In the genomic region with DNA sequence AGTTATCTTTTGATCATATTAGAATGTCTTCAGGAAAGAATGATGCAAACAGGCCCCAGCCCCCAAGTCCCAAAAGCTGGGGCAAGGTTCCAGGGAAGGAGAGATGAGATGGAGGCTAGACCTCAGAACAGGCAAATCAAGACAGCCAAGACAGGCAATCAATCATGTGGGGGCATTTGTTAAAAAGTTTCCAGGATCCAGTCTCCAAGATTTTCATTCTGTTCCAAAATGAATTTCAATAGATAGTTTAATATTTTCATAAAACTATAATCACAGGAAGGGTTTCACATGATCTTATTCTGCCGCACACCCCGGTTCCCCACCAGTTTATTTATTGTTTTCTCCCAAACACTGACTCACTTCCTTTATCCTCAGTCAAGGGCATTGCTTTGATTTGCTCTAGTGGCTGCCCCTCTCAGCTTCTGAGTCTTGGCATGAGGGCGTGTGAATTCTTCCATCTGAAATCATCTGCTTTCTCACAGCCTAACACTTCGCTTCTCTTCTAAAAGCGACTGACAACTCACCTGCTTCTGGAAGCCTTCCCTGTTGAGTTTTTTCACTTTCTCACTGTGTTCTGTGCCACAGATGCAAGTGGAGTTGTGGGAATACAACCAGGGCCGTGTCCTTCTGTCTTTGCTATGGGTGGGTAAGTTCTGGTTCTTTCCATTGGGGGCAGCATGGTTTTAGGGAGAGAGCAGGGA, we compare ENCODE assay signal across 8 cellular contexts. TPM values are rescaled to one million over a fixed set of nuclear protein-coding genes. Genes with fewer than 3 reads are reported as not detected.
DNase-seq lines count a peak whose midpoint lies in the region; ATAC-seq, FAIRE-seq and TF ChIP-seq lines count a peak whose summit lies in the region.

No MANE protein-coding gene starts in this region.

- H3K9me3 ChIP-seq in A549 (no peaks in the 10 kb centered on the region), RWPE2 (ENCODE audit: severe bottlenecking) (no peaks in the 10 kb centered on the region), esophagus muscularis mucosa (no peaks in the 10 kb centered on the region)

- peak; percentile 7 for FAIRE-seq in A549 (lab: Jason Lieb, UNC)

- TF ChIP-seq RAD21 in A549 (conservative IDR thresholded peaks at IDR 0.05 in 1 of 2, IDR thresholded peaks at IDR 0.05 in 1 of 2), result peak; percentile 87 to 90

- under 1% methylated on average over 6 of the region's 6 CpGs for WGBS in A549 (ENCODE audit: missing lambda C conversion rate)
- 55% methylated on average over 6 of the region's 6 CpGs for WGBS in esophagus muscularis mucosa

- H3K27me3 Mint-ChIP-seq in nephron progenitor cell (ENCODE audit: low read depth, poor library complexity), result peaks cover 10% of the 10 kb centered on the region

- H3K36me3 Mint-ChIP-seq in nephron progenitor cell (ENCODE audit: low read depth), result no peaks in the 10 kb centered on the region

- TF ChIP-seq EP300 in A549 (IDR thresholded peaks at IDR 0.05) (peak; percentile 34 to 54; a peak in 3 of 5 replicates), esophagus muscularis mucosa (IDR thresholded peaks at IDR 0.05) (no peak)

- H3K4me1 ChIP-seq in A549 (peaks cover 68% of the 10 kb centered on the region), RWPE2 (ENCODE audit: insufficient read depth, poor library complexity, severe bottlenecking) (peaks cover 26% of the 10 kb centered on the region), esophagus muscularis mucosa (peaks cover 19 to 31% (median 26%) of the 10 kb centered on the region in 4 donors)

- DNase-seq in A549 (ENCODE audit: low read depth in 1 of 2, low spot score in 1 of 2) (peak; percentile 79 to 93), GM12865 (ENCODE audit: low read depth) (peak; percentile 31), RWPE2 (ENCODE audit: low spot score) (no peak), esophagus muscularis mucosa (ENCODE audit: extremely low spot score) (no peak), nephron progenitor cell (peak; percentile 32), COLO668 (lab: John Stamatoyannopoulos, UW; ENCODE audit: unreplicated experiment) (no peak)

- TF ChIP-seq CTCF in A549 (IDR thresholded peaks at IDR 0.05), result peak; percentile 70
- TF ChIP-seq CTCF in GM12865 (IDR thresholded peaks at IDR 0.05; ENCODE audit: insufficient read depth, low read depth, low read length, missing control alignments), result peak; percentile 34
- TF ChIP-seq CTCF in RWPE2 (IDR thresholded peaks at IDR 0.05; ENCODE audit: poor library complexity, severe bottlenecking), result peak; percentile 71
- TF ChIP-seq CTCF in esophagus muscularis mucosa (IDR thresholded peaks at IDR 0.05), result peak; percentile 46 to 63 (median 60)
- peak; percentile 56 for TF ChIP-seq CTCF in nephron progenitor cell (IDR thresholded peaks at IDR 0.05)

- no peaks in the 10 kb centered on the region for H3K36me3 ChIP-seq in RWPE2 (ENCODE audit: low read depth)
- H3K36me3 ChIP-seq in esophagus muscularis mucosa, result no peaks in the 10 kb centered on the region

- H3K9me3 Mint-ChIP-seq in nephron progenitor cell, result no peaks in the 10 kb centered on the region

- ATAC-seq in A549 (peak; percentile 86 to 90), RWPE2 (ENCODE audit: low read depth) (peak; percentile 76), HG03045 (IDR thresholded peaks at IDR 0.05; ENCODE audit: unreplicated experiment) (no peak), GM21529 (IDR thresholded peaks at IDR 0.05; ENCODE audit: unreplicated experiment) (no peak)

- H3K27me3 ChIP-seq in RWPE2 (ENCODE audit: insufficient read depth, poor library complexity, severe bottlenecking), result no peaks in the 10 kb centered on the region
- no peaks in the 10 kb centered on the region for H3K27me3 ChIP-seq in esophagus muscularis mucosa

- H3K4me2 ChIP-seq in A549, result peak overlapping the region; percentile 90

- H3K27ac Mint-ChIP-seq in nephron progenitor cell, result peak overlapping the region; percentile 83

- POLR2A ChIA-PET in A549 (lab: Yijun Ruan, JAX), result interaction anchor here (0.6 to 3.4 kb wide), 7 partner anchors 132 to 587 kb away, joined by 3 to 28 read pairs (median 3); partner anchors contain the start of genes NOB1 and NQO1

- H3K27ac ChIP-seq in A549 (peak overlapping the region; percentile 90 to 95), RWPE2 (ENCODE audit: poor library complexity, severe bottlenecking) (peak overlapping the region; percentile 64), esophagus muscularis mucosa (replicated peaks in 1 of 4) (peak overlapping the region; percentile 6 to 77 (median 38))

- peaks cover 41% of the 10 kb centered on the region for H3K4me1 Mint-ChIP-seq in nephron progenitor cell

- intact Hi-C loops in esophagus muscularis mucosa (cut with DNase I), result loop anchor here (2.0 to 5.0 kb wide), 3 partner anchors 169 to 357 kb away; partner anchors contain the start of genes NFAT5 and NOB1

- peak overlapping the region; percentile 44 for H3K4me3 Mint-ChIP-seq in nephron progenitor cell

- H3K4me3 ChIP-seq in A549, result peak overlapping the region; percentile 14
- H3K4me3 ChIP-seq in GM12865 (ENCODE audit: low read depth, low read length), result no peak overlapping the region
- H3K4me3 ChIP-seq in RWPE2 (ENCODE audit: severe bottlenecking), result no peak overlapping the region
- H3K4me3 ChIP-seq in esophagus muscularis mucosa, result no peak overlapping the region

- no peak for TF ChIP-seq POLR2A in A549 (IDR thresholded peaks at IDR 0.05; ENCODE audit: low read length)
- TF ChIP-seq POLR2A in esophagus muscularis mucosa (IDR thresholded peaks at IDR 0.05; ENCODE audit: low read depth), result no peak

- CTCF ChIA-PET in A549 (lab: Yijun Ruan, JAX), result interaction anchor here (0.6 to 5.9 kb wide), 52 partner anchors 9 to 398 kb away, joined by 3 to 67 read pairs (median 5); partner anchors contain the start of genes CYB5B, NOB1 and TERF2

TF ChIP-seq in A549, 52 proteins besides CTCF, POLR2A, EP300 and RAD21 (continues in another document):
- peak; percentile 20 for TF ChIP-seq ESRRA (IDR thresholded peaks at IDR 0.05; ENCODE audit: borderline replicate concordance, low read length)
- TF ChIP-seq JUN (IDR thresholded peaks at IDR 0.05), result 0 out of 5 replicates have a peak, but pooled peaks have one; percentile 43 to 54
- no peak for TF ChIP-seq NFE2L2 (conservative IDR thresholded peaks at IDR 0.05; ENCODE audit: low read length)
- TF ChIP-seq SMC3 (IDR thresholded peaks at IDR 0.05), result peak; percentile 67
- TF ChIP-seq FOSL2 (IDR thresholded peaks at IDR 0.05), result 0 out of 2 replicates have a peak, but pooled peaks have one; percentile 41
- peak; percentile 83 for TF ChIP-seq FOSL2 (CRISPR knock-in tag; IDR thresholded peaks at IDR 0.05)
- peak; percentile 92 for TF ChIP-seq HOXB5 (CRISPR knock-in tag; IDR thresholded peaks at IDR 0.05)
- no peak for TF ChIP-seq KDM5A (IDR thresholded peaks at IDR 0.05)
- TF ChIP-seq ELK1 (IDR thresholded peaks at IDR 0.05; ENCODE audit: low read depth, low read length), result no peak
- 0 out of 2 replicates have a peak, but pooled peaks have one; percentile 40 for TF ChIP-seq FOXS1 (CRISPR knock-in tag; IDR thresholded peaks at IDR 0.05)
- TF ChIP-seq HEYL (CRISPR knock-in tag; IDR thresholded peaks at IDR 0.05), result no peak

RNA-seq across cellular contexts. Expression of gene TERF2, which starts 12.2 kb away (rescaled TPM):
- polyA plus RNA-seq in A549 (2011; rRNA removed), result 27.3 and 29.0 TPM in 2 replicates
- polyA plus RNA-seq in A549 (2012; cell fraction: cytosol; rRNA removed), result 11.1 and 12.4 TPM in 2 replicates
- polyA plus RNA-seq in A549 (2012; cell fraction: nucleus; rRNA removed), result 6.6 and 14.3 TPM in 2 replicates
- 25.2 to 30.6 TPM (median 30.3 TPM) in 3 replicates for polyA plus RNA-seq in A549 (2017; fragmentation: RNase III; extraction: RNeasy Plus Mini Kit Qiagen cat#74134 plus additional on column Dnase treatment)
- polyA minus RNA-seq in A549 (2011; rRNA and poly(A)+ RNA removed), result 26.2 and 28.3 TPM in 2 replicates
- 10 to 100 TPM; 15.9 to 28.0 (median 20.6) TPM for total RNA-seq in esophagus muscularis mucosa

RNA-seq across cellular contexts. Expression of gene CYB5B, which starts 26.4 kb away (rescaled TPM):
- polyA plus RNA-seq in A549 (2011; rRNA removed), result 477 and 583 TPM in 2 replicates
- polyA plus RNA-seq in A549 (2012; cell fraction: cytosol; rRNA removed), result 117 and 201 TPM in 2 replicates
- 48.0 and 91.3 TPM in 2 replicates for polyA plus RNA-seq in A549 (2012; cell fraction: nucleus; rRNA removed)
- polyA plus RNA-seq in A549 (2017; fragmentation: RNase III; extraction: RNeasy Plus Mini Kit Qiagen cat#74134 plus additional on column Dnase treatment), result 159 to 248 TPM (median 217 TPM) in 3 replicates
- polyA minus RNA-seq in A549 (2011; rRNA and poly(A)+ RNA removed), result 258 and 323 TPM in 2 replicates
- total RNA-seq in esophagus muscularis mucosa, result 10 to 100 TPM; 26.7 to 31.2 (median 29.1) TPM

RNA-seq across cellular contexts. Expression of gene TMED6, which starts 46.4 kb away (rescaled TPM):
- 0.12 TPM in 1 of 2 replicates, not detected in the other for polyA plus RNA-seq in A549 (2011; rRNA removed)
- not detected in 2 replicates for polyA plus RNA-seq in A549 (2012; cell fraction: cytosol; rRNA removed)
- polyA plus RNA-seq in A549 (2012; cell fraction: nucleus; rRNA removed), result 0.12 and 0.36 TPM in 2 replicates
- polyA plus RNA-seq in A549 (2017; fragmentation: RNase III; extraction: RNeasy Plus Mini Kit Qiagen cat#74134 plus additional on column Dnase treatment), result 0.19 to 0.44 TPM (median 0.20 TPM) in 3 replicates
- 0.29 TPM in 1 of 2 replicates, not detected in the other for polyA minus RNA-seq in A549 (2011; rRNA and poly(A)+ RNA removed)
- total RNA-seq in esophagus muscularis mucosa, result not detected

RNA-seq across cellular contexts. Expression of gene NIP7, which starts 58.4 kb away (rescaled TPM):
- polyA plus RNA-seq in A549 (2011; rRNA removed), result 23.0 and 27.3 TPM in 2 replicates
- 14.1 TPM in 2 replicates for polyA plus RNA-seq in A549 (2012; cell fraction: cytosol; rRNA removed)
- polyA plus RNA-seq in A549 (2012; cell fraction: nucleus; rRNA removed), result 4.7 and 11.9 TPM in 2 replicates
- polyA plus RNA-seq in A549 (2017; fragmentation: RNase III; extraction: RNeasy Plus Mini Kit Qiagen cat#74134 plus additional on column Dnase treatment), result 55.9 to 64.5 TPM (median 55.9 TPM) in 3 replicates
- polyA minus RNA-seq in A549 (2011; rRNA and poly(A)+ RNA removed), result 16.8 and 17.9 TPM in 2 replicates
- total RNA-seq in esophagus muscularis mucosa, result 10 to 100 TPM in 3 of 4 donors, 1 to 10 TPM in 1; 7.9 to 18.2 (median 11.3) TPM

RNA-seq across cellular contexts. Expression of gene COG8, which starts 58.6 kb away (rescaled TPM):
- polyA plus RNA-seq in A549 (2011; rRNA removed) (24.3 and 31.8 TPM in 2 replicates), A549 (2017; fragmentation: RNase III; extraction: RNeasy Plus Mini Kit Qiagen cat#74134 plus additional on column Dnase treatment) (20.5 to 21.4 TPM (median 21.4 TPM) in 3 replicates)
- polyA plus RNA-seq in A549 (2012; cell fraction: cytosol; rRNA removed), result 20.8 and 29.0 TPM in 2 replicates
- polyA plus RNA-seq in A549 (2012; cell fraction: nucleus; rRNA removed), result 38.4 and 41.3 TPM in 2 replicates
- polyA minus RNA-seq in A549 (2011; rRNA and poly(A)+ RNA removed), result 58.8 and 66.5 TPM in 2 replicates
- total RNA-seq in esophagus muscularis mucosa, result 10 to 100 TPM; 26.3 to 56.7 (median 46.0) TPM

Comparison
In these comparisons a context has a peak if more than half of its experiments do, and no peak if none do; other contexts are left out.
1. ATAC-seq: peak in A549 (2 of 2) and RWPE2 (single experiment); none in HG03045 (single experiment) and GM21529 (single experiment).
2. DNase-seq: peak in A549 (2 of 2), GM12865 (single experiment) and nephron progenitor cell (single experiment); none in RWPE2 (single experiment), esophagus muscularis mucosa (single experiment) and COLO668 (single experiment).
3. H3K27ac ChIP-seq: peak in every context shown above with its lines; median percentile 92 in A549; 64 in RWPE2; 38 in esophagus muscularis mucosa.
4. Peak in every context shown above with its lines, with median percentiles within 50 percentile points of each other: CTCF ChIP-seq.